In the genomic region with DNA sequence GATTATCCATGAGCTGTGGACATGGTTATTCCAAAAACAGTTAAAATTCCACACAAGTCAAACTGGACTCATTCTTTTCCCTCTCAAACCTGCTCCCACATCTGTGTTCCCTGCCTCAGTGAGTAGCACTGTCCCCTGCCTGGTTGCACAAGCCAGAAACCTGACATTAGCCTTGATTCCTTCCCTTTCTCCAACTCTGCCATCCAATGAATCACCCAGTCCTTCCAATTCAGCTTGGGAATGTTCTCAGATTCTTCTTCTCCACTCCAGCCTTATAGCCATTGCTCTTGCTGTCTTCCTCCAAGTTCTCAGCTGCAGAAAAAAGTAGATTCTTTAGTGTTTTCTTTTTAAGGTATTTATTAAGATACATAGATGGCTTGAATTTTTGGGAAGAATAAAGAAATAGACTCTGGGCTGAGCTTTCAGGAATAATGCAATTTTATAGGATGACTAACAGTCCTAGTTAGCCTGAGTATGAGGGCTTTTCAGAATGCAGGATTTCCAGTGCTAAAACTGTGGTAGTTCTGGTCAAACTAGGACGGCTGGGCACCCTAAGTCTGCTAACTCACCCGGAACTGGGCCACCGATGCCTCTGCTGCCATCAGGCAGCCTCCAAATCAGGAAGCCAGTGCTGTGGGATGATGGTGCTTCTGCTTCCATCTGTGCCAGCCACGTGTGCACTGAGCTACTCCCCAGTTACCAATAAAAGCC, we compare ENCODE assay signal across 16 cellular contexts. TPM values are rescaled to one million over a fixed set of nuclear protein-coding genes. Genes with fewer than 3 reads are reported as not detected.
DNase-seq lines count a peak whose midpoint lies in the region; ATAC-seq and TF ChIP-seq lines count a peak whose summit lies in the region.
"Had no signal": no experiment of that assay in that cellular context is flagged by ENCODE, and none has a peak within 500 bp of the region (broad histone marks: within the 10 kb centered on the region; RNA-seq: fewer than 3 reads in every experiment).

No MANE protein-coding gene starts in this region.

- H3K27ac Mint-ChIP-seq in osteocyte (ENCODE audit: unreplicated experiment), result peak overlapping the region; percentile 11
- H3K27ac Mint-ChIP-seq: activated naive CD8-positive, alpha-beta T cell treated with anti-CD3 and anti-CD28 coated beads for 36 hours; nephron progenitor cell; stimulated activated naive CD8-positive, alpha-beta T cell treated with anti-CD3 and anti-CD28 coated beads, Interleukin-15, Interleukin-2, amounts not matched to agents 100 ng/mL and 50 ng/mL, for 24 hours had no signal

- H3K79me2 ChIP-seq in GM23248 (ENCODE audit: insufficient read depth), result peaks cover 75% of the 10 kb centered on the region
- H3K79me2 ChIP-seq in PC-3 (ENCODE audit: low read length), result no peaks in the 10 kb centered on the region

- no peaks in the 10 kb centered on the region for H3K27me3 Mint-ChIP-seq in osteocyte (ENCODE audit: unreplicated experiment)

- H3K4me1 Mint-ChIP-seq in osteocyte (ENCODE audit: unreplicated experiment), result peaks cover 24% of the 10 kb centered on the region
- H3K4me1 Mint-ChIP-seq: activated naive CD8-positive, alpha-beta T cell treated with anti-CD3 and anti-CD28 coated beads for 36 hours had no signal

- H3K4me2 ChIP-seq in GM23248 (ENCODE audit: unreplicated experiment), result peak overlapping the region; percentile 60
- H3K4me2 ChIP-seq in PC-3 (ENCODE audit: low read length), result peak overlapping the region; percentile 9; the same call in 1 of the 2 replicates

- H3K9me2 ChIP-seq in GM23248 (ENCODE audit: insufficient read depth) (no peaks in the 10 kb centered on the region), PC-3 (replicated peaks; ENCODE audit: low read length) (no peaks in the 10 kb centered on the region)

- CTCF ChIA-PET in PC-3 (lab: Charles Lee), result no interaction called here

- in situ Hi-C loops in GM23248 (cut with MboI), result no loop called here

- DNase-seq in GM23248, result peak; percentile 81
- DNase-seq in PC-3, result peak; percentile 43
- DNase-seq in epithelial cell of prostate (ENCODE audit: low read depth, low spot score), result no peak
- DNase-seq in osteocyte (ENCODE audit: extremely low spot score, unreplicated experiment), result no peak
- no peak for DNase-seq in omental fat pad (ENCODE audit: low spot score)
- no peak for DNase-seq in AG08396 (ENCODE audit: low spot score)
- DNase-seq in activated gamma-delta T cell (lab: John Stamatoyannopoulos, UW), result no peak
- DNase-seq in coronary artery (ENCODE audit: low spot score), result no peak
- DNase-seq: activated CD4-positive, CD25-positive, alpha-beta regulatory T cell treated with anti-CD3 and anti-CD28 coated beads, Interleukin-2, amount 50 U/mL, for 72 hours; activated naive CD8-positive, alpha-beta T cell treated with anti-CD3 and anti-CD28 coated beads for 36 hours; erythroblast; mammary epithelial cell; NCI-H2171; nephron progenitor cell had no signal

- H3K4me1 ChIP-seq in GM23248 (ENCODE audit: insufficient read depth) (peaks cover 52% of the 10 kb centered on the region), PC-3 (ENCODE audit: insufficient read depth, low read length) (peaks cover 12% of the 10 kb centered on the region; the same call in 1 of the 2 replicates)

- ATAC-seq in PC-3, result peak; percentile 79
- no peak for ATAC-seq in omental fat pad (ENCODE audit: low FRiP score)
- ATAC-seq: HCT116 had no signal

- H3K36me3 ChIP-seq in GM23248 (ENCODE audit: low read depth) (peaks cover 16% of the 10 kb centered on the region), PC-3 (ENCODE audit: low read depth, low read length) (no peaks in the 10 kb centered on the region)

- no peaks in the 10 kb centered on the region for H3K36me3 Mint-ChIP-seq in osteocyte (ENCODE audit: unreplicated experiment)
- H3K36me3 Mint-ChIP-seq: activated naive CD8-positive, alpha-beta T cell treated with anti-CD3 and anti-CD28 coated beads for 36 hours had no signal

- no TSS peak for BruUV-seq in PC-3 (replicated peaks; lab: Mats Ljungman, UMichigan)

- TF ChIP-seq CTCF in PC-3 (conservative IDR thresholded peaks at IDR 0.05; ENCODE audit: low read depth, low read length), result no peak
- no peak for TF ChIP-seq CTCF in osteocyte (IDR thresholded peaks at IDR 0.05)
- no peak for TF ChIP-seq CTCF in omental fat pad (IDR thresholded peaks at IDR 0.05)
- TF ChIP-seq CTCF in coronary artery (IDR thresholded peaks at IDR 0.05), result no peak

- peaks cover 51% of the 10 kb centered on the region for H3F3A ChIP-seq in GM23248 (ENCODE audit: insufficient read depth)
- H3F3A ChIP-seq in PC-3 (ENCODE audit: low read length, unreplicated experiment), result no peaks in the 10 kb centered on the region

- H2AFZ ChIP-seq in GM23248, result no peak overlapping the region
- peak overlapping the region; percentile 32; the same call in 1 of the 2 replicates for H2AFZ ChIP-seq in PC-3 (ENCODE audit: low read length)

- H3K9me3 Mint-ChIP-seq in osteocyte (ENCODE audit: unreplicated experiment), result no peaks in the 10 kb centered on the region
- H3K9me3 Mint-ChIP-seq: stimulated activated naive CD8-positive, alpha-beta T cell treated with anti-CD3 and anti-CD28 coated beads, Interleukin-15, Interleukin-2, amounts not matched to agents 100 ng/mL and 50 ng/mL, for 24 hours had no signal

- WGBS in GM23248 (ENCODE audit: low coverage in 1 of 2, low lambda C conversion rate in 2 of 2, missing lambda C conversion rate in 2 of 2), 2 experiments, result 7% methylated on average over 4 of the region's 4 CpGs

- no peak overlapping the region for H3K4me3 Mint-ChIP-seq in osteocyte (ENCODE audit: unreplicated experiment)
- H3K4me3 Mint-ChIP-seq: activated naive CD8-positive, alpha-beta T cell treated with anti-CD3 and anti-CD28 coated beads for 36 hours; nephron progenitor cell; stimulated activated naive CD8-positive, alpha-beta T cell treated with anti-CD3 and anti-CD28 coated beads, Interleukin-15, Interleukin-2, amounts not matched to agents 100 ng/mL and 50 ng/mL, for 24 hours had no signal

- H3K9ac ChIP-seq in GM23248 (peak overlapping the region; percentile 35), PC-3 (ENCODE audit: low read length) (no peak overlapping the region)

- no peaks in the 10 kb centered on the region for H3K27me3 ChIP-seq in GM23248 (replicated peaks; ENCODE audit: insufficient read depth)
- no peaks in the 10 kb centered on the region for H3K27me3 ChIP-seq in PC-3 (ENCODE audit: low read length)

- POLR2A ChIA-PET in PC-3 (lab: Charles Lee; ENCODE audit: unreplicated experiment), result no interaction called here

- H3K4me3 ChIP-seq in GM23248 (no peak overlapping the region), PC-3 (ENCODE audit: low read length) (no peak overlapping the region), coronary artery (no peak overlapping the region)

- H3K9me3 ChIP-seq in GM23248 (ENCODE audit: low read depth), result no peaks in the 10 kb centered on the region
- no peaks in the 10 kb centered on the region for H3K9me3 ChIP-seq in PC-3 (ENCODE audit: low read length)

- intact Hi-C loops in PC-3 (cut with micrococcal nuclease), result no loop called here

- H4K20me1 ChIP-seq in GM23248 (ENCODE audit: insufficient read depth) (no peaks in the 10 kb centered on the region), PC-3 (ENCODE audit: low read length) (no peaks in the 10 kb centered on the region)

- H3K27ac ChIP-seq in GM23248 (peak overlapping the region; percentile 73), PC-3 (ENCODE audit: low read length) (0 out of 2 replicates have a peak overlapping the region, but pooled peaks have one; percentile 8), epithelial cell of prostate (peak overlapping the region; percentile 29), coronary artery (peak overlapping the region in 1 of 2 donors; percentile 20)

RNA-seq across cellular contexts. Expression of a gene that starts 18.2 kb away (rescaled TPM):
- 89.7 and 99.0 TPM in 2 replicates for total RNA-seq in GM23248 (2014; rRNA removed; shearing (Covaris generic))
- 68.5 and 69.1 TPM in 2 replicates for polyA plus RNA-seq in GM23248 (2016; fragmentation: Nextera tagmentation; extraction: Ambion mirVana)
- total RNA-seq in PC-3 (2014; rRNA removed) (9.8 and 10.5 TPM in 2 replicates), osteocyte (70.6 and 75.7 TPM in 2 replicates), omental fat pad (100 to 1,000 TPM; 142 to 214 (median 173) TPM)

Comparison
In these comparisons a context has a peak if more than half of its experiments do, and no peak if none do; other contexts are left out.
1. DNase-seq: peak in GM23248 (single experiment) and PC-3 (single experiment); none in epithelial cell of prostate (single experiment), osteocyte (single experiment), omental fat pad (single experiment), AG08396 (single experiment), activated gamma-delta T cell (single experiment) and coronary artery (single experiment).